Comparison of ENCODE assay signal across 18 cellular contexts in genomic region chr2:60234274-60234976, GRCh38.
"Had no signal": no experiment of that assay in that cellular context is flagged by ENCODE, and none has a peak within 500 bp of the region (broad histone marks: within the 10 kb centered on the region; RNA-seq: fewer than 3 reads in every experiment).

No MANE protein-coding gene starts in this region.

- DNase-seq: effector memory CD8-positive, alpha-beta T cell; heart left ventricle; hippocampal formation; nucleus accumbens; pancreas; right cardiac atrium; small intestine; stimulated activated CD4-positive, alpha-beta T cell treated with anti-CD3 and anti-CD28 coated beads, Interleukin-2, amount 100 ng/mL, for 48 hours; stimulated activated naive CD8-positive, alpha-beta T cell treated with anti-CD3 and anti-CD28 coated beads, Interleukin-15, Interleukin-2, amounts not matched to agents 100 U/mL and 50 U/mL, for 24 hours; tibial artery; upper lobe of left lung; uterus had no signal

- H3K4me1 Mint-ChIP-seq: mesothelial cell of epicardium, neural progenitor cell had no signal

- H3K4me3 ChIP-seq: heart left ventricle, neural progenitor cell, pancreas, tibial artery, upper lobe of left lung, uterus had no signal

- H3K4me2 ChIP-seq: neural progenitor cell had no signal

- H2AFZ ChIP-seq: neural progenitor cell had no signal

- H3K9ac ChIP-seq: neural progenitor cell had no signal

- ATAC-seq: effector memory CD8-positive, alpha-beta T cell; heart left ventricle; left lobe of liver; natural killer cell treated with Interleukin-12 subunit alpha and Interleukin-12 subunit beta and Interleukin-15 and Interleukin-18, amount 100 ng/mL, for 72 hours; pancreas; right cardiac atrium; stimulated activated naive CD8-positive, alpha-beta T cell treated with anti-CD3 and anti-CD28 coated beads, Interleukin-15, Interleukin-2, amounts not matched to agents 100 U/mL and 50 U/mL, for 24 hours had no signal

- H3K9me3 ChIP-seq: pancreas, uterus had no signal

- H3K27ac Mint-ChIP-seq: effector memory CD8-positive, alpha-beta T cell; mesothelial cell of epicardium; natural killer cell treated with Interleukin-12 subunit alpha and Interleukin-12 subunit beta and Interleukin-15 and Interleukin-18, amount 100 ng/mL, for 72 hours; neural progenitor cell; progenitor cell of endocrine pancreas had no signal

- FAIRE-seq: frontal cortex, pancreas, small intestine had no signal

- H3K27me3 ChIP-seq: heart left ventricle, neural progenitor cell, pancreas, tibial artery, upper lobe of left lung, uterus had no signal

- H3K4me3 Mint-ChIP-seq: effector memory CD8-positive, alpha-beta T cell; mesothelial cell of epicardium; natural killer cell treated with Interleukin-12 subunit alpha and Interleukin-12 subunit beta and Interleukin-15 and Interleukin-18, amount 100 ng/mL, for 72 hours; neural progenitor cell had no signal

- H3K36me3 ChIP-seq: heart left ventricle, neural progenitor cell, pancreas, tibial artery, upper lobe of left lung, uterus had no signal

- H3K27me3 Mint-ChIP-seq: effector memory CD8-positive, alpha-beta T cell; progenitor cell of endocrine pancreas had no signal

- H3K27ac ChIP-seq: heart left ventricle, neural progenitor cell, pancreas, tibial artery, upper lobe of left lung, uterus had no signal

- H3K4me1 ChIP-seq: heart left ventricle, neural progenitor cell, pancreas, tibial artery, upper lobe of left lung, uterus had no signal
